Comparison of ENCODE assay signal across 18 cellular contexts in the genomic region with DNA sequence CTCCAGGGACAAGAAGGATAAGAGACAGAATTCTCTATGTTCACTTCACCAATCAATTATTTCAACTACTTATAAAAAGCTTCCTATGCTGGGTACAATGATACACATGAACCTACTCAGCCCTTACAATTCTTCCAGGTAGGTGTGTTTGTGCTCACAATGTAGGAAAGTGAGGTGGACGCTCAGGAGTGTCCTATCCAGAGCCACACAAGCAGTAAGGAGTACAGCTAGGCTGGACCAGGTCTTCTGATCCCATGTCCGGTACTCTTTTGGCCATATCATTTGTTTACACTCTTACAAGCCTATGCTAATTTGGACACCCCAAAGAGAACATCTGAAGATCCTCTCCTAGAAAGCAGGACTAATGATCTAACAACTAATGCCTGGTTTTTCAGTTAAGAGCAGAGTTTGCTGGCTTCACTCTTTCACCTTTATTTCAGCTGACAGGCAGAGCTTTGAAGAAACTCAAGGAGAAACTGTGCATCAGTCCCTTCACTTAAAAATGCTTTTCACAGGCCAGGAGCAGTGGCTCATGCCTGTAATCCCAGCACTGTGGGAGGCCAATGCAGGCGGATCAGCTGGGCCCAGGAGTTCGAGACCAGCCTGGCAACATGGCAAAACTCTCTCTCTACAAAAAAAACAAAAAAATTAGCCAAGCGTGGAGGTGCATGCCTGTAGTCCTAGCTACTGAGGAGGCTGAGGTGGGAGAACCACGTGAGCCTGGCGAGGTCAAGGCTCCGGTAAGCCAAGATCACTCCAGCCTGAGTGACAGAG. TPM values are rescaled to one million over a fixed set of nuclear protein-coding genes. Genes with fewer than 3 reads are reported as not detected.
DNase-seq lines count a peak whose midpoint lies in the region; ATAC-seq, FAIRE-seq and TF ChIP-seq lines count a peak whose summit lies in the region.
"Had no signal": no experiment of that assay in that cellular context is flagged by ENCODE, and none has a peak within 500 bp of the region (broad histone marks: within the 10 kb centered on the region; RNA-seq: fewer than 3 reads in every experiment).

No MANE protein-coding gene starts in this region.

- H3K4me3 Mint-ChIP-seq in H9 = no peak overlapping the region
- no peak overlapping the region for H3K4me3 Mint-ChIP-seq in activated CD4-positive, alpha-beta T cell treated with anti-CD3 and anti-CD28 coated beads, Interleukin-2, amount 10 ng/mL, durations not matched to agents 24 days and 14 days
- H3K4me3 Mint-ChIP-seq: B cell had no signal

- no CpG with 5 or more reads among the region's 8 CpGs for WGBS in H9 (ENCODE audit: extremely low coverage, insufficient read length, low lambda C conversion rate)
- 61 to 67% methylated on average over 8 of the region's 8 CpGs for WGBS in pancreas, 2 donors

- H3K27ac Mint-ChIP-seq in H9 = peak overlapping the region; percentile 53 to 82 (median 54)
- no peak overlapping the region for H3K27ac Mint-ChIP-seq in activated CD4-positive, alpha-beta T cell treated with anti-CD3 and anti-CD28 coated beads, Interleukin-2, amount 10 ng/mL, durations not matched to agents 24 days and 14 days
- H3K27ac Mint-ChIP-seq: B cell had no signal

- H3K9ac ChIP-seq in H9 (ENCODE audit: extremely low read depth, insufficient read length, low read length) = no peak overlapping the region

- no peak overlapping the region for H2BK15ac ChIP-seq in H9 (ENCODE audit: low read depth, low read length)

- H4K20me1 ChIP-seq in H9 (ENCODE audit: control insufficient read depth, insufficient read depth, insufficient read length) = no peaks in the 10 kb centered on the region

- ATAC-seq in SK-N-SH treated with all-trans-retinoic acid at 6 μM for 48 hours = peak; percentile 56
- peak; percentile 16 for ATAC-seq in foreskin keratinocyte
- ATAC-seq in pancreas = peak in 3 of 4 donors; percentile 5 to 27 (median 23)
- no peak for ATAC-seq in GM18861 (IDR thresholded peaks at IDR 0.05; ENCODE audit: unreplicated experiment)

- H2BK5ac ChIP-seq in H9 (ENCODE audit: insufficient read length, low read length) = no peak overlapping the region

- H2AFZ ChIP-seq in H9 (ENCODE audit: low read length) = no peak overlapping the region

- TF ChIP-seq CTCF in H9 (conservative IDR thresholded peaks at IDR 0.05) (no peak), foreskin keratinocyte (conservative IDR thresholded peaks at IDR 0.05) (no peak), pancreas (IDR thresholded peaks at IDR 0.05) (no peak)

- H3K4me1 ChIP-seq in H9 (ENCODE audit: insufficient read depth, low read length) = peaks cover 5% of the 10 kb centered on the region; the same call in 1 of the 2 replicates
- peaks cover 23% of the 10 kb centered on the region for H3K4me1 ChIP-seq in foreskin keratinocyte
- peaks cover 0 to 8% (median 0%) of the 10 kb centered on the region in 3 donors for H3K4me1 ChIP-seq in pancreas

- H3K27me3 Mint-ChIP-seq in H9 (ENCODE audit: low read depth) = no peaks in the 10 kb centered on the region
- H3K27me3 Mint-ChIP-seq in activated CD4-positive, alpha-beta T cell treated with anti-CD3 and anti-CD28 coated beads, Interleukin-2, amount 10 ng/mL, durations not matched to agents 24 days and 14 days = peaks cover 5% of the 10 kb centered on the region

- H4K8ac ChIP-seq in H9 (replicated peaks; ENCODE audit: insufficient read length, low read depth, low read length) = no peak overlapping the region

- H3K14ac ChIP-seq in H9 (ENCODE audit: insufficient read depth, low read length) = no peak overlapping the region

- H2AK5ac ChIP-seq in H9 (ENCODE audit: insufficient read length, low read length) = no peak overlapping the region

- H2BK12ac ChIP-seq in H9 (ENCODE audit: insufficient read length, low read depth, low read length) = no peak overlapping the region

- no peaks in the 10 kb centered on the region for H3K9me3 ChIP-seq in H9 (ENCODE audit: control insufficient read depth, low read depth, low read length)
- H3K9me3 ChIP-seq in pancreas = no peaks in the 10 kb centered on the region

- H3K23ac ChIP-seq in H9 (ENCODE audit: insufficient read length, low read depth, low read length) = no peak overlapping the region

- H3K56ac ChIP-seq in H9 (ENCODE audit: insufficient read length, low read depth, low read length) = no peak overlapping the region

- H3K9me3 Mint-ChIP-seq in H9 = no peaks in the 10 kb centered on the region
- no peaks in the 10 kb centered on the region for H3K9me3 Mint-ChIP-seq in activated CD4-positive, alpha-beta T cell treated with anti-CD3 and anti-CD28 coated beads, Interleukin-2, amount 10 ng/mL, durations not matched to agents 24 days and 14 days

- H2BK120ac ChIP-seq in H9 (ENCODE audit: low read depth, low read length, poor library complexity, severe bottlenecking) = no peak overlapping the region

- H3K4me3 ChIP-seq in pancreas = no peak overlapping the region
- H3K4me3 ChIP-seq: coronary artery had no signal

- H4K91ac ChIP-seq in H9 (ENCODE audit: insufficient read length, low read depth, low read length) = no peak overlapping the region

- H3K4me1 Mint-ChIP-seq in H9 = peaks cover 51 to 53% of the 10 kb centered on the region in 2 experiments
- H3K4me1 Mint-ChIP-seq in activated CD4-positive, alpha-beta T cell treated with anti-CD3 and anti-CD28 coated beads, Interleukin-2, amount 10 ng/mL, durations not matched to agents 24 days and 14 days = peaks cover 14% of the 10 kb centered on the region
- H3K4me1 Mint-ChIP-seq: B cell had no signal

- H3K79me1 ChIP-seq in H9 (ENCODE audit: insufficient read depth, low read depth, low read length, poor library complexity, severe bottlenecking) = peaks cover 17% of the 10 kb centered on the region

- H3K27ac ChIP-seq in H9 (ENCODE audit: insufficient read length, low read depth, low read length) (no peak overlapping the region), foreskin keratinocyte (peak overlapping the region; percentile 91), pancreas (peak overlapping the region in 3 of 4 donors; percentile 12 to 44 (median 36))
- H3K27ac ChIP-seq: coronary artery had no signal

- no peak overlapping the region for H3T11ph ChIP-seq in H9 (ENCODE audit: low read length)

- H3K27me3 ChIP-seq in H9 (ENCODE audit: insufficient read depth, low read length) (no peaks in the 10 kb centered on the region), foreskin keratinocyte (no peaks in the 10 kb centered on the region), pancreas (no peaks in the 10 kb centered on the region)

- FAIRE-seq in pancreas (lab: Jason Lieb, UNC) = no peak

- H3K79me2 ChIP-seq in H9 (ENCODE audit: insufficient read depth, low read length) = peaks cover 50% of the 10 kb centered on the region; the same call in 1 of the 2 replicates

- DNase-seq in H9 (no peak), foreskin keratinocyte (no peak), pancreas (no peak), epidermal melanocyte (ENCODE audit: insufficient read length, low spot score) (no peak), NCI-H1417 treated with DMSO at 0.1 percent for 48 hours (lab: John Stamatoyannopoulos, UW) (no peak)
- no peak for DNase-seq in activated CD4-positive, alpha-beta T cell treated with anti-CD3 and anti-CD28 coated beads, Interleukin-2, amount 10 ng/mL, durations not matched to agents 24 days and 14 days
- DNase-seq: activated CD4-positive, CD25-positive, alpha-beta regulatory T cell; activated effector memory CD4-positive, alpha-beta T cell treated with anti-CD3 and anti-CD28 coated beads, Interleukin-2, amount 50 U/mL, for 16 hours; DMS79; hippocampal formation; left cardiac atrium; NCI-H2081 treated with DMSO at 0.1 percent for 48 hours; retina; T-helper 1 cell had no signal

- no peaks in the 10 kb centered on the region for H3K23me2 ChIP-seq in H9 (ENCODE audit: insufficient read length, low read depth, low read length, poor library complexity, severe bottlenecking)

- no peaks in the 10 kb centered on the region for H3K36me3 ChIP-seq in pancreas

- H3K4ac ChIP-seq in H9 (ENCODE audit: low read depth, low read length) = no peak overlapping the region

- no peak overlapping the region for H4K5ac ChIP-seq in H9 (ENCODE audit: insufficient read length, low read depth, low read length)

- H2BK20ac ChIP-seq in H9 (ENCODE audit: low read depth, low read length, poor library complexity, severe bottlenecking) = no peak overlapping the region

- intact Hi-C loops in pancreas (cut with DNase I) = no loop called here
- intact Hi-C loops in activated CD4-positive, alpha-beta T cell treated with anti-CD3 and anti-CD28 coated beads, Interleukin-2, amount 10 ng/mL, durations not matched to agents 24 days and 14 days (cut with micrococcal nuclease) = no loop called here

- peaks cover 7 to 15% (median 14%) of the 10 kb centered on the region in 3 experiments; a peak in 6 of 7 replicates for H3K36me3 Mint-ChIP-seq in H9 (ENCODE audit: insufficient read depth in 1 of 3, low read depth in 3 of 3)
- H3K36me3 Mint-ChIP-seq in activated CD4-positive, alpha-beta T cell treated with anti-CD3 and anti-CD28 coated beads, Interleukin-2, amount 10 ng/mL, durations not matched to agents 24 days and 14 days (ENCODE audit: low read depth) = no peaks in the 10 kb centered on the region

- no peak overlapping the region for H3K4me2 ChIP-seq in H9 (ENCODE audit: insufficient read depth, insufficient read length, low read length)

- no peak overlapping the region for H3K18ac ChIP-seq in H9 (ENCODE audit: insufficient read length, low read depth, low read length)

TF ChIP-seq in SK-N-SH treated with all-trans-retinoic acid at 6 μM for 48 hours, 23 proteins besides CTCF, POLR2A, EP300 and RAD21 (continues in another document):
- TF ChIP-seq ZNF565 (CRISPR knock-in tag; conservative IDR thresholded peaks at IDR 0.05; ENCODE audit: low read depth) = no peak
- no peak for TF ChIP-seq ISL1 (CRISPR knock-in tag; IDR thresholded peaks at IDR 0.05)
- TF ChIP-seq PPARA (CRISPR knock-in tag; IDR thresholded peaks at IDR 0.05; ENCODE audit: borderline replicate concordance) = no peak
- no peak for TF ChIP-seq ZNF70 (CRISPR knock-in tag; IDR thresholded peaks at IDR 0.05)

RNA-seq across cellular contexts. Expression of a gene that starts 27.5 kb away (rescaled TPM):
- total RNA-seq in H9 (2021) = 122 and 130 TPM in 2 replicates
- total RNA-seq in foreskin keratinocyte = 149 and 165 TPM in 2 replicates
- polyA plus RNA-seq in foreskin keratinocyte = 43.6 and 53.1 TPM in 2 replicates
- total RNA-seq in pancreas = 10 to 100 TPM in 1 of 6 donors, 1 to 10 TPM in 5; 3.2 to 17.0 (median 5.9) TPM
- 10 to 100 TPM in 1 of 2 donors, 1 to 10 TPM in 1; 7.0 to 11.2 TPM for polyA plus RNA-seq in pancreas
- total RNA-seq in activated CD4-positive, alpha-beta T cell treated with anti-CD3 and anti-CD28 coated beads, Interleukin-2, amount 10 ng/mL, durations not matched to agents 24 days and 14 days = 0.64 and 0.89 TPM in 2 replicates
- total RNA-seq: B cell had no signal
